14 cellular contexts compared by ENCODE assay signal in the genomic region with DNA sequence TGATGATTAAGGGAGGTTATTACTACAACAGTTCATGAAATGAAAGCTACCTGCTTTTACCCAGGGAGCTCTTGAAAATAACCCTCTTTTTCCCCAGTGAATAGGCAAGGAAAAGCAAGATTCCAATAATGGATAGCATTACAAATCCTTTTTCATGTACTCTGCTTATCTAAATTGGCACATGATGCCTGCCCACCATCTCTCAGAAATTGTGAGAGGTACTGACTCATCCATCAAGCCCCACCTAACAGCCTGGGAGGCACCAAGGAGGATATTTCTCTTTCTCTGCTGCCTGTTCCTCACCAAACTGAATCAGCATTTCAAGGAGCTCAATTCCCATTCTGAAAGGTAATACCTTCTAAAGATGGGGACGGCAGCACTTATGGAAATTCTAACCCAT. TPM values are rescaled to one million over a fixed set of nuclear protein-coding genes. Genes with fewer than 3 reads are reported as not detected.
DNase-seq lines count a peak whose midpoint lies in the region; ATAC-seq, FAIRE-seq and TF ChIP-seq lines count a peak whose summit lies in the region.
"Had no signal": no experiment of that assay in that cellular context is flagged by ENCODE, and none has a peak within 500 bp of the region (broad histone marks: within the 10 kb centered on the region; RNA-seq: fewer than 3 reads in every experiment).

No MANE protein-coding gene starts in this region.

- no peaks in the 10 kb centered on the region for H3K9me3 ChIP-seq in mesenchymal stem cell (ENCODE audit: control insufficient read depth, low read length)
- H3K9me3 ChIP-seq: prostate gland had no signal

- no peak overlapping the region for H3K27ac ChIP-seq in mesenchymal stem cell (ENCODE audit: low read length, poor library complexity, severe bottlenecking)
- H3K27ac ChIP-seq: prostate gland had no signal

- H4K91ac ChIP-seq in mesenchymal stem cell (ENCODE audit: low read length): no peak overlapping the region

- no peak overlapping the region for H2BK120ac ChIP-seq in mesenchymal stem cell (ENCODE audit: low read depth, low read length)

- H3K23ac ChIP-seq in mesenchymal stem cell (ENCODE audit: low read length in 2 of 2): no peak overlapping the region

- no peak for FAIRE-seq in bronchial epithelial cell (lab: Jason Lieb, UNC)

- TF ChIP-seq CTCF in bronchial epithelial cell (IDR thresholded peaks at IDR 0.05; ENCODE audit: insufficient read depth, low read length, severe bottlenecking): no peak

- no peak overlapping the region for H3K4me2 ChIP-seq in mesenchymal stem cell (ENCODE audit: low read length, poor library complexity, severe bottlenecking)

- H3K4ac ChIP-seq in mesenchymal stem cell (ENCODE audit: low read depth in 1 of 2, low read length in 2 of 2): no peak overlapping the region

- H3K4me3 ChIP-seq in bronchial epithelial cell (ENCODE audit: low read depth, low read length) (no peak overlapping the region), mesenchymal stem cell (ENCODE audit: insufficient read depth in 1 of 2, low read depth in 1 of 2, low read length in 2 of 2) (no peak overlapping the region)
- H3K4me3 ChIP-seq: prostate gland had no signal

- intact Hi-C loops in sciatic nerve (cut with DNase I): no loop called here

- no peak overlapping the region for H2BK5ac ChIP-seq in mesenchymal stem cell (ENCODE audit: low read depth, low read length, poor library complexity, severe bottlenecking)

- no peak overlapping the region for H3K9ac ChIP-seq in mesenchymal stem cell (ENCODE audit: low read length)

- H4K8ac ChIP-seq in mesenchymal stem cell (ENCODE audit: low read length): no peak overlapping the region

- DNase-seq in Daoy (ENCODE audit: low read depth) (peak; percentile 92), M059J (ENCODE audit: low read depth) (peak; percentile 79), bronchial epithelial cell (ENCODE audit: low read depth) (peak; percentile 69), mesenchymal stem cell (no peak), sciatic nerve (ENCODE audit: low spot score) (no peak), UCSD-AML1 (lab: John Stamatoyannopoulos, UW; ENCODE audit: unreplicated experiment) (no peak)
- DNase-seq in stimulated activated naive CD4-positive, alpha-beta T cell (lab: John Stamatoyannopoulos, UW): no peak
- DNase-seq: activated CD4-positive, alpha-beta T cell treated with anti-CD3 and anti-CD28 coated beads, Interleukin-2, amount 50 U/mL, for 1 hour; activated T-cell treated with anti-CD3 and anti-CD28 coated beads, Interleukin-2, amount 50 U/mL, for 4 hours; naive thymus-derived CD4-positive, alpha-beta T cell; NCI-H1105; SIG-M5 had no signal

- no peaks in the 10 kb centered on the region for H3K36me3 ChIP-seq in bronchial epithelial cell (ENCODE audit: control insufficient read depth, insufficient read depth, low read length)
- no peaks in the 10 kb centered on the region for H3K36me3 ChIP-seq in mesenchymal stem cell (ENCODE audit: control insufficient read depth in 1 of 2, insufficient read depth in 2 of 2, low read depth in 1 of 2, low read length in 2 of 2)
- H3K36me3 ChIP-seq: prostate gland had no signal

- no peak for TF ChIP-seq POLR2A in GM18505 (IDR thresholded peaks at IDR 0.05; ENCODE audit: borderline replicate concordance, extremely low read depth, insufficient read depth, insufficient read length)

- H2AK5ac ChIP-seq in mesenchymal stem cell (ENCODE audit: low read length, severe bottlenecking): no peak overlapping the region

- H3K18ac ChIP-seq in mesenchymal stem cell (ENCODE audit: low read depth in 1 of 2, low read length in 2 of 2): peak overlapping the region in 1 of 2 experiments; percentile 48

- H3K79me1 ChIP-seq in mesenchymal stem cell (replicated peaks; ENCODE audit: low read length, poor library complexity, severe bottlenecking): no peaks in the 10 kb centered on the region

- ATAC-seq in sciatic nerve (no peak), GM18505 (IDR thresholded peaks at IDR 0.05; ENCODE audit: unreplicated experiment) (no peak)
- ATAC-seq: activated T-cell treated with anti-CD3 and anti-CD28 coated beads, Interleukin-2, amount 50 U/mL, for 4 hours; naive thymus-derived CD4-positive, alpha-beta T cell had no signal

- no peak overlapping the region for H2AFZ ChIP-seq in mesenchymal stem cell (ENCODE audit: low read depth, low read length)

- peaks cover 2% of the 10 kb centered on the region for H3K4me1 ChIP-seq in mesenchymal stem cell (ENCODE audit: control insufficient read depth, insufficient read depth, low read depth, low read length)
- H3K4me1 ChIP-seq: prostate gland had no signal

- H2BK12ac ChIP-seq in mesenchymal stem cell (ENCODE audit: low read length in 2 of 2): peak overlapping the region; percentile 38 to 72

- WGBS in mesenchymal stem cell: no CpG with 5 or more reads among the region's 1 CpG

- no peak overlapping the region for H2BK15ac ChIP-seq in mesenchymal stem cell (ENCODE audit: low read depth, poor library complexity, severe bottlenecking)

- no peak overlapping the region for H3K14ac ChIP-seq in mesenchymal stem cell (ENCODE audit: low read length in 2 of 2)

- H3K27me3 ChIP-seq in bronchial epithelial cell (ENCODE audit: control insufficient read depth, insufficient read depth, low read length) (no peaks in the 10 kb centered on the region), mesenchymal stem cell (ENCODE audit: control insufficient read depth in 1 of 2, insufficient read depth in 1 of 2, low read length in 2 of 2) (no peaks in the 10 kb centered on the region)

RNA-seq across cellular contexts. Expression of a gene that starts 34.3 kb away (rescaled TPM):
- total RNA-seq in Daoy (2014; rRNA removed; shearing (Covaris generic)): 2.7 and 4.2 TPM in 2 replicates
- 10.2 and 11.7 TPM in 2 replicates for total RNA-seq in M059J (2014; rRNA removed; shearing (Covaris generic))
- total RNA-seq in bronchial epithelial cell (1.3 and 4.7 TPM in 2 replicates), sciatic nerve (119 TPM)
- polyA plus RNA-seq in mesenchymal stem cell (2013, experiment 1 of 2): 0.88 TPM
- polyA plus RNA-seq in mesenchymal stem cell (2013, experiment 2 of 2): 0.81 TPM
- total RNA-seq: activated T-cell treated with anti-CD3 and anti-CD28 coated beads, Interleukin-2, amount 50 U/mL, for 4 hours; naive thymus-derived CD4-positive, alpha-beta T cell had no signal
- polyA plus RNA-seq: naive thymus-derived CD4-positive, alpha-beta T cell had no signal

Comparison
In these comparisons a context has a peak if more than half of its experiments do, and no peak if none do; other contexts are left out.
1. DNase-seq: peak in Daoy (single experiment), M059J (single experiment) and bronchial epithelial cell (single experiment); none in mesenchymal stem cell (single experiment), sciatic nerve (single experiment), UCSD-AML1 (single experiment) and stimulated activated naive CD4-positive, alpha-beta T cell (0 of 6).